In genomic region chr3:124886168-124887051, GRCh38 we compare ENCODE assay signal across 8 cellular contexts. TPM values are rescaled to one million over a fixed set of nuclear protein-coding genes. Genes with fewer than 3 reads are reported as not detected.
DNase-seq lines count a peak whose midpoint lies in the region; ATAC-seq and TF ChIP-seq lines count a peak whose summit lies in the region.

No MANE protein-coding gene starts in this region.

- H3K79me2 ChIP-seq in GM23248 (ENCODE audit: insufficient read depth), result peaks cover 47% of the 10 kb centered on the region

- peak overlapping the region; percentile 87 for H3K4me3 ChIP-seq in GM23248

- peak overlapping the region; percentile 85 for H3K27ac ChIP-seq in GM23248

- H3K9me2 ChIP-seq in GM23248 (ENCODE audit: insufficient read depth), result no peaks in the 10 kb centered on the region

- H3K27me3 ChIP-seq in GM23248 (replicated peaks; ENCODE audit: insufficient read depth), result no peaks in the 10 kb centered on the region

- peak overlapping the region; percentile 98 for H3K4me2 ChIP-seq in GM23248 (ENCODE audit: unreplicated experiment)

- H2AFZ ChIP-seq in GM23248, result peak overlapping the region; percentile 42; the same call in 1 of the 2 replicates

- DNase-seq in GM04504 (ENCODE audit: low read depth) (peak; percentile 43), GM23248 (peak; percentile 81), NCI-H146 treated with DMSO at 0.1 percent for 48 hours (lab: John Stamatoyannopoulos, UW; ENCODE audit: unreplicated experiment) (peak; percentile 39), glomerular visceral epithelial cell (ENCODE audit: extremely low spot score) (peak; percentile 68), omental fat pad (ENCODE audit: low spot score) (no peak), cerebellar cortex (ENCODE audit: low spot score) (no peak)
- DNase-seq in activated T-helper 9 cell treated with anti-CD3 and anti-CD28 coated beads, Interleukin-2, amount 50 U/mL, for 16 hours (ENCODE audit: low read depth), result peak; percentile 18

- no peak for TF ChIP-seq CTCF in omental fat pad (IDR thresholded peaks at IDR 0.05)

- peaks cover 42% of the 10 kb centered on the region for H3F3A ChIP-seq in GM23248 (ENCODE audit: insufficient read depth)

- H4K20me1 ChIP-seq in GM23248 (ENCODE audit: insufficient read depth), result no peaks in the 10 kb centered on the region

- peak overlapping the region; percentile 90 for H3K9ac ChIP-seq in GM23248

- H3K4me1 ChIP-seq in GM23248 (ENCODE audit: insufficient read depth), result peaks cover 33% of the 10 kb centered on the region

- H3K36me3 ChIP-seq in GM23248 (ENCODE audit: low read depth), result no peaks in the 10 kb centered on the region

- in situ Hi-C loops in GM23248 (cut with MboI), result loop anchor here (10.0 kb wide), 1 partner anchor 92 kb away; no protein-coding TSS in a partner anchor

- 1 to 2% methylated on average over 43 to 57 of the region's 85 CpGs for WGBS in GM23248 (ENCODE audit: low coverage in 1 of 2, low lambda C conversion rate in 2 of 2, missing lambda C conversion rate in 2 of 2), 2 experiments

- ATAC-seq in omental fat pad (ENCODE audit: low FRiP score) (peak; percentile 39), HG03469 (IDR thresholded peaks at IDR 0.05; ENCODE audit: unreplicated experiment) (no peak)

- no peaks in the 10 kb centered on the region for H3K9me3 ChIP-seq in GM23248 (ENCODE audit: low read depth)

RNA-seq across cellular contexts. Expression of gene ITGB5, which starts 0.8 kb away (rescaled TPM):
- total RNA-seq in GM23248 (2014; rRNA removed; shearing (Covaris generic)), result 383 and 523 TPM in 2 replicates
- 33.9 and 39.4 TPM in 2 replicates for polyA plus RNA-seq in GM23248 (2016; fragmentation: Nextera tagmentation; extraction: Ambion mirVana)
- total RNA-seq in omental fat pad, result 100 to 1,000 TPM; 155 to 452 (median 234) TPM

RNA-seq across cellular contexts. Expression of gene MUC13, which starts 48.1 kb away (rescaled TPM):
- 0.25 and 0.32 TPM in 2 replicates for total RNA-seq in GM23248 (2014; rRNA removed; shearing (Covaris generic))
- 0.09 and 0.18 TPM in 2 replicates for polyA plus RNA-seq in GM23248 (2016; fragmentation: Nextera tagmentation; extraction: Ambion mirVana)
- total RNA-seq in omental fat pad, result not detected

Comparison
In these comparisons a context has a peak if more than half of its experiments do, and no peak if none do; other contexts are left out.
1. DNase-seq: peak in GM04504 (single experiment), GM23248 (single experiment), NCI-H146 treated with DMSO at 0.1 percent for 48 hours (single experiment), activated T-helper 9 cell treated with anti-CD3 and anti-CD28 coated beads, Interleukin-2, amount 50 U/mL, for 16 hours (single experiment) and glomerular visceral epithelial cell (single experiment); none in omental fat pad (single experiment) and cerebellar cortex (single experiment).